30 cellular contexts compared by ENCODE assay signal in the genomic region with DNA sequence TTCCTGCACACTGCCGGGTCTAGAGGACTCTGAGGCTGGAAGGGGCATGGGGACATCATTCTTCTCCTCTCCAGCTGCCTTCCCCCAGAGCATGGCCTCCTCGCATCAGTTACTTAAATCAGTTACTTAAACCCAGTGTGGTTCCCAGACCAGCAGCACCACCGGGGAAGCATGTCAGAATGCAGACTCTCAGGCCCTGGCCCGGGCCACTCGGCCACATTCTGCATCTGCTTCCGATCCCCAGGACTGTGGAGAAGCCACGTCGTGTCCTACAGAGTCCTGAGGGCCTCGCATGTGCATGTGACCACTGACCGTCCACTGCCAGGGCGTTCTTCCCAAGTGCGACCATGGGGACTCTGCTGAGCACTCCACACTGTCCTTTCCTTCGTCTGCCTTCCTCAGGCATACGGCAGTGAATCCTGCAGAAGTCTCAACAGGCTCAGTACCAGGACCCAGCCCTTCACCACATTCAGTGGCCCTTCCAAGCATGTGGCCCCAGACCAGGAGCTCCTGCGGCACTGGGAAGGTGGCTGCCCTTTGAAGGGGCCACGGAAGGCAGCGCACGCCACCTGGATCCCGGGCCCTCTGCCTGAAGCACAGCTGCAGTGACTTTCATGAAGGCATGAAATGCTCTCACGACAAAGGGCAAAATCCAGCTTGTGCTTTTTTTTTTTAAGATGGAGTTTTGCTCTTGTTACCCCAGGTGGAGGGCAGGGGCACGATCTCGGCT.
"Had no signal": no experiment of that assay in that cellular context is flagged by ENCODE, and none has a peak within 500 bp of the region (broad histone marks: within the 10 kb centered on the region; RNA-seq: fewer than 3 reads in every experiment).

No MANE protein-coding gene starts in this region.

- H3K36me3 ChIP-seq: adrenal gland, breast epithelium, cardiac muscle cell, colonic mucosa, esophagus squamous epithelium, gastroesophageal sphincter had no signal

- FAIRE-seq: endometrium, endothelial cell of umbilical vein had no signal

- H3K27ac ChIP-seq: adrenal gland, breast epithelium, cardiac muscle cell, colonic mucosa, epithelial cell of prostate, esophagus squamous epithelium, gastroesophageal sphincter had no signal

- DNase-seq: activated CD4-positive, alpha-beta memory T cell treated with anti-CD3 and anti-CD28 coated beads for 36 hours; activated CD4-positive, alpha-beta T cell treated with anti-CD3 and anti-CD28 coated beads for 36 hours; activated CD4-positive, alpha-beta T cell treated with anti-CD3 and anti-CD28 coated beads, Interleukin-2, amount 10 ng/mL, durations not matched to agents 24 days and 14 days; activated CD4-positive, CD25-positive, alpha-beta regulatory T cell; activated CD4-positive, CD25-positive, alpha-beta regulatory T cell treated with anti-CD3 and anti-CD28 coated beads, Interleukin-2, amount 50 U/mL, for 72 hours; activated CD8-positive, alpha-beta memory T cell treated with anti-CD3 and anti-CD28 coated beads, Interleukin-2, amount 10 ng/mL, durations not matched to agents 7 days and 5 days; activated CD8-positive, alpha-beta memory T cell treated with anti-CD3 and anti-CD28 coated beads, Interleukin-2, amount 50 U/mL, for 4 hours; activated CD8-positive, alpha-beta T cell treated with anti-CD3 and anti-CD28 coated beads, Interleukin-2, amount 10 ng/mL, durations not matched to agents 7 days and 5 days; activated effector memory CD4-positive, alpha-beta T cell treated with anti-CD3 and anti-CD28 coated beads, Interleukin-2, amount 50 U/mL, for 16 hours; activated naive CD4-positive, alpha-beta T cell treated with anti-CD3 and anti-CD28 coated beads for 36 hours; activated naive CD8-positive, alpha-beta T cell treated with anti-CD3 and anti-CD28 coated beads for 36 hours; activated naive CD8-positive, alpha-beta T cell treated with anti-CD3 and anti-CD28 coated beads, Interleukin-2, amount 50 U/mL, for 24 hours; activated T-cell treated with anti-CD3 and anti-CD28 coated beads, Interleukin-2, amount 50 U/mL, for 1 hour; activated T-cell treated with anti-CD3 and anti-CD28 coated beads, Interleukin-2, amount 50 U/mL, for 48 hours; adrenal gland; amygdala; aorta; central memory CD4-positive, alpha-beta T cell; cerebellar nuclear complex; colonic mucosa; effector CD8-positive, alpha-beta T cell; esophagus squamous epithelium; foreskin melanocyte; T-helper 2 cell had no signal

- ATAC-seq: activated CD4-positive, alpha-beta T cell treated with anti-CD3 and anti-CD28 coated beads for 36 hours; activated CD8-positive, alpha-beta memory T cell treated with anti-CD3 and anti-CD28 coated beads, Interleukin-2, amount 10 ng/mL, durations not matched to agents 7 days and 5 days; activated CD8-positive, alpha-beta T cell treated with anti-CD3 and anti-CD28 coated beads, Interleukin-2, amount 10 ng/mL, durations not matched to agents 7 days and 5 days; activated naive CD8-positive, alpha-beta T cell treated with anti-CD3 and anti-CD28 coated beads, Interleukin-2, amount 50 U/mL, for 24 hours; gastroesophageal sphincter had no signal

- H3K4me3 ChIP-seq: adrenal gland, breast epithelium, cardiac muscle cell, colonic mucosa, esophagus squamous epithelium, gastroesophageal sphincter had no signal

- H3K27me3 ChIP-seq: adrenal gland, breast epithelium, cardiac muscle cell, colonic mucosa, esophagus squamous epithelium, gastroesophageal sphincter had no signal

- H3K4me1 ChIP-seq: breast epithelium had no signal

- H3K9me3 ChIP-seq: adrenal gland, breast epithelium, colonic mucosa, esophagus squamous epithelium, gastroesophageal sphincter had no signal
